ENCODE assay signal across 1 cellular context in the genomic region with DNA sequence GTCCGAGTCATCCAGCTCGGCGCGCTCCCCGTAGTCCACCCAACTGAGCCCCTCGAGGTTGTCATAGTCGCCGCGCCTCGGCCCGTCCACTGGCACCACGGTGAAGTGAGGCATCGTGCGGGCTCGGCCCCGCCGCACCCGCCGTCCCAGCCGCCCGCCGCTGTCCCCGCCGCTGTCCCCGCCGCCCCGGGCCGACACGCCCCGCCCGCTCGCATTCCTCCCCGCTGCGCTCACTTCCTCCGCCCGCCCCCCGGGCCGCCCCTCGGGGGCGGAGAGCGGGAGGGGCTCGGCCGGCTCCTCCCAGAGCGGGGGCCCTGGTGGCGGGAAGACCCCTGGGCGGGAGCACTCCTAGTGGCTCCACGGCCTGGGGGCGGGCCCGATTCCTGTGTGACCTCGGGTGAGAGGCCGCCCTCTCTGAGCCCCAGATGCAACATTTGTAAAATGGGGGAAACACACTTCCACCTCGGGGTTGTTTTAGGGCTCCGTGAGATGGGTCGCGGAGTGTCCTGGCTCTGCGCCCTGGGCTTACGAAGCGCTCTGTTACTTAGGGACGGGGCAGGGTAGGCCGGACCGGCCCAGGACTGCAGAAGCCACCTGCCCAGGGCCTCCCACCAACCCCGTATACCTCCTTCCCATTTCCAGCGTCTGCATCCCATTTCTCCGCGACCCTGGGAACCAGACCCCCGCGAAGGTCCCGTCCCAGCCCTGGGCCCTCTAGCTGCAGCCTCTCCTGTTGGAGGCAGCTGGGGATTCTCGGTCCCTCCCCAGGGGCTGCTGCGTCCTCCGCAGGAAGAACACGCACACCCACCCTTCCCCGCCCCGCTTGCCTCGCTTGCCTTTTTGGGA.
TF ChIP-seq lines count a peak whose summit lies in the region.

A gene (minus strand): TSS at position 198 of the 846 bp plus-strand sequence. CDS start 84 bp downstream, at position 114.

TF ChIP-seq in HEK293, 187 proteins besides CTCF, POLR2A, EP300 and RAD21 (continued from another document and continues in another):
- TF ChIP-seq SCRT2 (tag by site-specific recombination; IDR thresholded peaks at IDR 0.05) (no peak), GLI2 (tag by site-specific recombination; IDR thresholded peaks at IDR 0.05; ENCODE audit: borderline replicate concordance, low read depth) (no peak), ZNF394 (tag by site-specific recombination; IDR thresholded peaks at IDR 0.05; ENCODE audit: borderline replicate concordance) (no peak), ZNF777 (tag by site-specific recombination; IDR thresholded peaks at IDR 0.05; ENCODE audit: borderline replicate concordance) (no peak), ZFP37 (tag by site-specific recombination; IDR thresholded peaks at IDR 0.05) (no peak), KLF10 (tag by site-specific recombination; IDR thresholded peaks at IDR 0.05) (peak; percentile 81), ZNF843 (tag by site-specific recombination; IDR thresholded peaks at IDR 0.05) (0 out of 2 replicates have a peak, but pooled peaks have one; percentile 21), GLIS2 (tag by site-specific recombination; IDR thresholded peaks at IDR 0.05) (peak; percentile 41; the same call in 1 of the 2 replicates), SP2 (tag by site-specific recombination; IDR thresholded peaks at IDR 0.05) (peak; percentile 76), SP7 (tag by site-specific recombination; IDR thresholded peaks at IDR 0.05) (peak; percentile 68), ZNF416 (tag by site-specific recombination; IDR thresholded peaks at IDR 0.05) (no peak), ZNF585B (tag by site-specific recombination; IDR thresholded peaks at IDR 0.05) (no peak), SP3 (tag by site-specific recombination; IDR thresholded peaks at IDR 0.05) (peak; percentile 95), ZNF23 (tag by site-specific recombination; IDR thresholded peaks at IDR 0.05; ENCODE audit: borderline replicate concordance) (no peak), ZFP69B (tag by site-specific recombination; IDR thresholded peaks at IDR 0.05) (0 out of 2 replicates have a peak, but pooled peaks have one; percentile 17), ZBTB21 (tag by site-specific recombination; IDR thresholded peaks at IDR 0.05) (no peak), ZNF571 (tag by site-specific recombination; IDR thresholded peaks at IDR 0.05) (no peak), REPIN1 (tag by site-specific recombination; IDR thresholded peaks at IDR 0.05; ENCODE audit: low read depth) (0 out of 2 replicates have a peak, but pooled peaks have one; percentile 38)
- TF ChIP-seq, protein P1, sequence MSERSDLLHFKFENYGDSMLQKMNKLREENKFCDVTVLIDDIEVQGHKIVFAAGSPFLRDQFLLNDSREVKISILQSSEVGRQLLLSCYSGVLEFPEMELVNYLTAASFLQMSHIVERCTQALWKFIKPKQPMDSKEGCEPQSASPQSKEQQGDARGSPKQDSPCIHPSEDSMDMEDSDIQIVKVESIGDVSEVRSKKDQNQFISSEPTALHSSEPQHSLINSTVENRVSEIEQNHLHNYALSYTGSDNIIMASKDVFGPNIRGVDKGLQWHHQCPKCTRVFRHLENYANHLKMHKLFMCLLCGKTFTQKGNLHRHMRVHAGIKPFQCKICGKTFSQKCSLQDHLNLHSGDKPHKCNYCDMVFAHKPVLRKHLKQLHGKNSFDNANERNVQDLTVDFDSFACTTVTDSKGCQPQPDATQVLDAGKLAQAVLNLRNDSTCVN (tag by site-specific recombination; optimal IDR thresholded peaks at IDR 0.05), result no peak
- TF ChIP-seq, protein P2, sequence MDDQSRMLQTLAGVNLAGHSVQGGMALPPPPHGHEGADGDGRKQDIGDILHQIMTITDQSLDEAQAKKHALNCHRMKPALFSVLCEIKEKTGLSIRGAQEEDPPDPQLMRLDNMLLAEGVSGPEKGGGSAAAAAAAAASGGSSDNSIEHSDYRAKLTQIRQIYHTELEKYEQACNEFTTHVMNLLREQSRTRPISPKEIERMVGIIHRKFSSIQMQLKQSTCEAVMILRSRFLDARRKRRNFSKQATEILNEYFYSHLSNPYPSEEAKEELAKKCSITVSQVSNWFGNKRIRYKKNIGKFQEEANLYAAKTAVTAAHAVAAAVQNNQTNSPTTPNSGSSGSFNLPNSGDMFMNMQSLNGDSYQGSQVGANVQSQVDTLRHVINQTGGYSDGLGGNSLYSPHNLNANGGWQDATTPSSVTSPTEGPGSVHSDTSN (CRISPR knock-in tag; IDR thresholded peaks at IDR 0.05), result no peak
- TF ChIP-seq, protein P3, sequence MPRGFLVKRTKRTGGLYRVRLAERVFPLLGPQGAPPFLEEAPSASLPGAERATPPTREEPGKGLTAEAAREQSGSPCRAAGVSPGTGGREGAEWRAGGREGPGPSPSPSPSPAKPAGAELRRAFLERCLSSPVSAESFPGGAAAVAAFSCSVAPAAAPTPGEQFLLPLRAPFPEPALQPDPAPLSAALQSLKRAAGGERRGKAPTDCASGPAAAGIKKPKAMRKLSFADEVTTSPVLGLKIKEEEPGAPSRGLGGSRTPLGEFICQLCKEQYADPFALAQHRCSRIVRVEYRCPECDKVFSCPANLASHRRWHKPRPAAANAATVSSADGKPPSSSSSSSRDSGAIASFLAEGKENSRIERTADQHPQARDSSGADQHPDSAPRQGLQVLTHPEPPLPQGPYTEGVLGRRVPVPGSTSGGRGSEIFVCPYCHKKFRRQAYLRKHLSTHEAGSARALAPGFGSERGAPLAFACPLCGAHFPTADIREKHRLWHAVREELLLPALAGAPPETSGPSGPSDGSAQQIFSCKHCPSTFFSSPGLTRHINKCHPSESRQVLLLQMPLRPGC (tag by site-specific recombination; IDR thresholded peaks at IDR 0.05), result peak; percentile 25; the same call in 1 of the 2 replicates
- TF ChIP-seq, protein P4, sequence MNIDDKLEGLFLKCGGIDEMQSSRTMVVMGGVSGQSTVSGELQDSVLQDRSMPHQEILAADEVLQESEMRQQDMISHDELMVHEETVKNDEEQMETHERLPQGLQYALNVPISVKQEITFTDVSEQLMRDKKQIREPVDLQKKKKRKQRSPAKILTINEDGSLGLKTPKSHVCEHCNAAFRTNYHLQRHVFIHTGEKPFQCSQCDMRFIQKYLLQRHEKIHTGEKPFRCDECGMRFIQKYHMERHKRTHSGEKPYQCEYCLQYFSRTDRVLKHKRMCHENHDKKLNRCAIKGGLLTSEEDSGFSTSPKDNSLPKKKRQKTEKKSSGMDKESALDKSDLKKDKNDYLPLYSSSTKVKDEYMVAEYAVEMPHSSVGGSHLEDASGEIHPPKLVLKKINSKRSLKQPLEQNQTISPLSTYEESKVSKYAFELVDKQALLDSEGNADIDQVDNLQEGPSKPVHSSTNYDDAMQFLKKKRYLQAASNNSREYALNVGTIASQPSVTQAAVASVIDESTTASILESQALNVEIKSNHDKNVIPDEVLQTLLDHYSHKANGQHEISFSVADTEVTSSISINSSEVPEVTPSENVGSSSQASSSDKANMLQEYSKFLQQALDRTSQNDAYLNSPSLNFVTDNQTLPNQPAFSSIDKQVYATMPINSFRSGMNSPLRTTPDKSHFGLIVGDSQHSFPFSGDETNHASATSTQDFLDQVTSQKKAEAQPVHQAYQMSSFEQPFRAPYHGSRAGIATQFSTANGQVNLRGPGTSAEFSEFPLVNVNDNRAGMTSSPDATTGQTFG (tag by site-specific recombination; IDR thresholded peaks at IDR 0.05; ENCODE audit: borderline replicate concordance), result no peak
- TF ChIP-seq, protein P5, sequence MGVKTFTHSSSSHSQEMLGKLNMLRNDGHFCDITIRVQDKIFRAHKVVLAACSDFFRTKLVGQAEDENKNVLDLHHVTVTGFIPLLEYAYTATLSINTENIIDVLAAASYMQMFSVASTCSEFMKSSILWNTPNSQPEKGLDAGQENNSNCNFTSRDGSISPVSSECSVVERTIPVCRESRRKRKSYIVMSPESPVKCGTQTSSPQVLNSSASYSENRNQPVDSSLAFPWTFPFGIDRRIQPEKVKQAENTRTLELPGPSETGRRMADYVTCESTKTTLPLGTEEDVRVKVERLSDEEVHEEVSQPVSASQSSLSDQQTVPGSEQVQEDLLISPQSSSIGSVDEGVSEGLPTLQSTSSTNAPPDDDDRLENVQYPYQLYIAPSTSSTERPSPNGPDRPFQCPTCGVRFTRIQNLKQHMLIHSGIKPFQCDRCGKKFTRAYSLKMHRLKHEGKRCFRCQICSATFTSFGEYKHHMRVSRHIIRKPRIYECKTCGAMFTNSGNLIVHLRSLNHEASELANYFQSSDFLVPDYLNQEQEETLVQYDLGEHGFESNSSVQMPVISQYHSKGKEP (tag by site-specific recombination; IDR thresholded peaks at IDR 0.05), result 0 out of 2 replicates have a peak, but pooled peaks have one; percentile 5
- TF ChIP-seq, protein P6, sequence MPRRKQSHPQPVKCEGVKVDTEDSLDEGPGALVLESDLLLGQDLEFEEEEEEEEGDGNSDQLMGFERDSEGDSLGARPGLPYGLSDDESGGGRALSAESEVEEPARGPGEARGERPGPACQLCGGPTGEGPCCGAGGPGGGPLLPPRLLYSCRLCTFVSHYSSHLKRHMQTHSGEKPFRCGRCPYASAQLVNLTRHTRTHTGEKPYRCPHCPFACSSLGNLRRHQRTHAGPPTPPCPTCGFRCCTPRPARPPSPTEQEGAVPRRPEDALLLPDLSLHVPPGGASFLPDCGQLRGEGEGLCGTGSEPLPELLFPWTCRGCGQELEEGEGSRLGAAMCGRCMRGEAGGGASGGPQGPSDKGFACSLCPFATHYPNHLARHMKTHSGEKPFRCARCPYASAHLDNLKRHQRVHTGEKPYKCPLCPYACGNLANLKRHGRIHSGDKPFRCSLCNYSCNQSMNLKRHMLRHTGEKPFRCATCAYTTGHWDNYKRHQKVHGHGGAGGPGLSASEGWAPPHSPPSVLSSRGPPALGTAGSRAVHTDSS (tag by site-specific recombination; IDR thresholded peaks at IDR 0.05), result no peak
- TF ChIP-seq, protein P7, sequence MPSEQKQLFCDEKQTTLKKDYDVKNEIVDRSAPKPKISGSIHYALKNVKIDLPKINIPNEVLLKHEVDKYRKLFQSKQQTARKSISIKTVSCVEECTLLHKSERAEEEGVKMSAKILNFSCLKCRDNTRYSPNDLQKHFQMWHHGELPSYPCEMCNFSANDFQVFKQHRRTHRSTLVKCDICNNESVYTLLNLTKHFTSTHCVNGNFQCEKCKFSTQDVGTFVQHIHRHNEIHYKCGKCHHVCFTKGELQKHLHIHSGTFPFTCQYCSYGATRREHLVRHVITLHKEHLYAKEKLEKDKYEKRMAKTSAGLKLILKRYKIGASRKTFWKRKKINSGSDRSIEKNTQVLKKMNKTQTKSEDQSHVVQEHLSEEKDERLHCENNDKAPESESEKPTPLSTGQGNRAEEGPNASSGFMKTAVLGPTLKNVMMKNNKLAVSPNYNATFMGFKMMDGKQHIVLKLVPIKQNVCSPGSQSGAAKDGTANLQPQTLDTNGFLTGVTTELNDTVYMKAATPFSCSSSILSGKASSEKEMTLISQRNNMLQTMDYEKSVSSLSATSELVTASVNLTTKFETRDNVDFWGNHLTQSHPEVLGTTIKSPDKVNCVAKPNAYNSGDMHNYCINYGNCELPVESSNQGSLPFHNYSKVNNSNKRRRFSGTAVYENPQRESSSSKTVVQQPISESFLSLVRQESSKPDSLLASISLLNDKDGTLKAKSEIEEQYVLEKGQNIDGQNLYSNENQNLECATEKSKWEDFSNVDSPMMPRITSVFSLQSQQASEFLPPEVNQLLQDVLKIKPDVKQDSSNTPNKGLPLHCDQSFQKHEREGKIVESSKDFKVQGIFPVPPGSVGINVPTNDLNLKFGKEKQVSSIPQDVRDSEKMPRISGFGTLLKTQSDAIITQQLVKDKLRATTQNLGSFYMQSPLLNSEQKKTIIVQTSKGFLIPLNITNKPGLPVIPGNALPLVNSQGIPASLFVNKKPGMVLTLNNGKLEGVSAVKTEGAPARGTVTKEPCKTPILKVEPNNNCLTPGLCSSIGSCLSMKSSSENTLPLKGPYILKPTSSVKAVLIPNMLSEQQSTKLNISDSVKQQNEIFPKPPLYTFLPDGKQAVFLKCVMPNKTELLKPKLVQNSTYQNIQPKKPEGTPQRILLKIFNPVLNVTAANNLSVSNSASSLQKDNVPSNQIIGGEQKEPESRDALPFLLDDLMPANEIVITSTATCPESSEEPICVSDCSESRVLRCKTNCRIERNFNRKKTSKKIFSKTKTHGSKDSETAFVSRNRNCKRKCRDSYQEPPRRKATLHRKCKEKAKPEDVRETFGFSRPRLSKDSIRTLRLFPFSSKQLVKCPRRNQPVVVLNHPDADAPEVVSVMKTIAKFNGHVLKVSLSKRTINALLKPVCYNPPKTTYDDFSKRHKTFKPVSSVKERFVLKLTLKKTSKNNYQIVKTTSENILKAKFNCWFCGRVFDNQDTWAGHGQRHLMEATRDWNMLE (tag by site-specific recombination; conservative IDR thresholded peaks at IDR 0.05; ENCODE audit: low read depth), result no peak
- TF ChIP-seq, protein P8, sequence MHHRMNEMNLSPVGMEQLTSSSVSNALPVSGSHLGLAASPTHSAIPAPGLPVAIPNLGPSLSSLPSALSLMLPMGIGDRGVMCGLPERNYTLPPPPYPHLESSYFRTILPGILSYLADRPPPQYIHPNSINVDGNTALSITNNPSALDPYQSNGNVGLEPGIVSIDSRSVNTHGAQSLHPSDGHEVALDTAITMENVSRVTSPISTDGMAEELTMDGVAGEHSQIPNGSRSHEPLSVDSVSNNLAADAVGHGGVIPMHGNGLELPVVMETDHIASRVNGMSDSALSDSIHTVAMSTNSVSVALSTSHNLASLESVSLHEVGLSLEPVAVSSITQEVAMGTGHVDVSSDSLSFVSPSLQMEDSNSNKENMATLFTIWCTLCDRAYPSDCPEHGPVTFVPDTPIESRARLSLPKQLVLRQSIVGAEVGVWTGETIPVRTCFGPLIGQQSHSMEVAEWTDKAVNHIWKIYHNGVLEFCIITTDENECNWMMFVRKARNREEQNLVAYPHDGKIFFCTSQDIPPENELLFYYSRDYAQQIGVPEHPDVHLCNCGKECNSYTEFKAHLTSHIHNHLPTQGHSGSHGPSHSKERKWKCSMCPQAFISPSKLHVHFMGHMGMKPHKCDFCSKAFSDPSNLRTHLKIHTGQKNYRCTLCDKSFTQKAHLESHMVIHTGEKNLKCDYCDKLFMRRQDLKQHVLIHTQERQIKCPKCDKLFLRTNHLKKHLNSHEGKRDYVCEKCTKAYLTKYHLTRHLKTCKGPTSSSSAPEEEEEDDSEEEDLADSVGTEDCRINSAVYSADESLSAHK (tag by site-specific recombination; IDR thresholded peaks at IDR 0.05), result no peak
- TF ChIP-seq, protein P9, sequence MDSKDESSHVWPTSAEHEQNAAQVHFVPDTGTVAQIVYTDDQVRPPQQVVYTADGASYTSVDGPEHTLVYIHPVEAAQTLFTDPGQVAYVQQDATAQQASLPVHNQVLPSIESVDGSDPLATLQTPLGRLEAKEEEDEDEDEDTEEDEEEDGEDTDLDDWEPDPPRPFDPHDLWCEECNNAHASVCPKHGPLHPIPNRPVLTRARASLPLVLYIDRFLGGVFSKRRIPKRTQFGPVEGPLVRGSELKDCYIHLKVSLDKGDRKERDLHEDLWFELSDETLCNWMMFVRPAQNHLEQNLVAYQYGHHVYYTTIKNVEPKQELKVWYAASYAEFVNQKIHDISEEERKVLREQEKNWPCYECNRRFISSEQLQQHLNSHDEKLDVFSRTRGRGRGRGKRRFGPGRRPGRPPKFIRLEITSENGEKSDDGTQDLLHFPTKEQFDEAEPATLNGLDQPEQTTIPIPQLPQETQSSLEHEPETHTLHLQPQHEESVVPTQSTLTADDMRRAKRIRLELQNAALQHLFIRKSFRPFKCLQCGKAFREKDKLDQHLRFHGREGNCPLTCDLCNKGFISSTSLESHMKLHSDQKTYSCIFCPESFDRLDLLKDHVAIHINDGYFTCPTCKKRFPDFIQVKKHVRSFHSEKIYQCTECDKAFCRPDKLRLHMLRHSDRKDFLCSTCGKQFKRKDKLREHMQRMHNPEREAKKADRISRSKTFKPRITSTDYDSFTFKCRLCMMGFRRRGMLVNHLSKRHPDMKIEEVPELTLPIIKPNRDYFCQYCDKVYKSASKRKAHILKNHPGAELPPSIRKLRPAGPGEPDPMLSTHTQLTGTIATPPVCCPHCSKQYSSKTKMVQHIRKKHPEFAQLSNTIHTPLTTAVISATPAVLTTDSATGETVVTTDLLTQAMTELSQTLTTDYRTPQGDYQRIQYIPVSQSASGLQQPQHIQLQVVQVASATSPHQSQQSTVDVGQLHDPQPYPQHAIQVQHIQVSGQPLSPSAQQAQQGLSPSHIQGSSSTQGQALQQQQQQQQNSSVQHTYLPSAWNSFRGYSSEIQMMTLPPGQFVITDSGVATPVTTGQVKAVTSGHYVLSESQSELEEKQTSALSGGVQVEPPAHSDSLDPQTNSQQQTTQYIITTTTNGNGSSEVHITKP (tag by site-specific recombination; IDR thresholded peaks at IDR 0.05), result 0 out of 2 replicates have a peak, but pooled peaks have one; percentile 6
